ENCODE assay signal across 8 cellular contexts in genomic region chr16:30656974-30657865, GRCh38. TPM values are rescaled to one million over a fixed set of nuclear protein-coding genes. Genes with fewer than 3 reads are reported as not detected.
A peak's percentile ranks its signal among the peaks of the same experiment; 100 is the strongest.
DNase-seq lines count a peak whose midpoint lies in the region; ATAC-seq and TF ChIP-seq lines count a peak whose summit lies in the region.

No MANE protein-coding gene starts in this region.

- H3K4me2 ChIP-seq in SK-N-SH = peak overlapping the region; percentile 83

- H3K27ac ChIP-seq in SK-N-SH (ENCODE audit: low read depth in 2 of 2, low read length in 1 of 2) (peak overlapping the region; percentile 76 to 95), gastrocnemius medialis (peak overlapping the region; percentile 89 to 99 (median 94))

- intact Hi-C loops in gastrocnemius medialis (cut with DNase I; ENCODE audit: low total_unique reads) = no loop called here

- H3K27ac Mint-ChIP-seq in activated T-cell treated with anti-CD3 and anti-CD28 coated beads, Interleukin-2, amount 50 U/mL, for 72 hours = peak overlapping the region; percentile 80

- 41% methylated on average over 19 of the region's 32 CpGs for WGBS in SK-N-SH (ENCODE audit: low lambda C conversion rate)

- H3K4me1 ChIP-seq in SK-N-SH (ENCODE audit: control insufficient read depth in 1 of 2, insufficient read depth in 2 of 2, low read depth in 1 of 2, low read length in 1 of 2) (peaks cover 12 to 32% of the 10 kb centered on the region in 2 experiments), gastrocnemius medialis (peaks cover 33 to 40% of the 10 kb centered on the region in 2 donors)

- peaks cover 25 to 41% of the 10 kb centered on the region in 2 donors for H3K36me3 Mint-ChIP-seq in activated T-cell treated with anti-CD3 and anti-CD28 coated beads, Interleukin-2, amount 50 U/mL, for 72 hours (ENCODE audit: insufficient read depth in 2 of 2)

- POLR2A ChIA-PET in SK-N-SH (lab: Yijun Ruan, JAX) = no interaction called here

- H3K9ac ChIP-seq in SK-N-SH = peak overlapping the region; percentile 49; the same call in 1 of the 2 replicates

- no peak for ATAC-seq in activated T-cell treated with anti-CD3 and anti-CD28 coated beads, Interleukin-2, amount 50 U/mL, for 72 hours (replicated peaks in 1 of 2)
- ATAC-seq in gastrocnemius medialis (peak in 1 of 2 donors; percentile 0), HG03159 (IDR thresholded peaks at IDR 0.05; ENCODE audit: unreplicated experiment) (no peak), esophagus mucosa (no peak)

- peaks cover 17% of the 10 kb centered on the region; the same call in 1 of the 2 replicates for H4K20me1 ChIP-seq in SK-N-SH (ENCODE audit: insufficient read depth)

- peaks cover 18% of the 10 kb centered on the region for H3F3A ChIP-seq in SK-N-SH (replicated peaks; ENCODE audit: insufficient read depth)

- TF ChIP-seq RAD21 in SK-N-SH (IDR thresholded peaks at IDR 0.05; ENCODE audit: low read length) = no peak

- in situ Hi-C loops in gastrocnemius medialis (cut with MboI; ENCODE audit: low sequenced_read_pairs in 4 of 4) = no loop called here

- H3K4me1 Mint-ChIP-seq in activated T-cell treated with anti-CD3 and anti-CD28 coated beads, Interleukin-2, amount 50 U/mL, for 72 hours (ENCODE audit: low read depth) = peaks cover 54% of the 10 kb centered on the region

- H3K9me3 ChIP-seq in SK-N-SH (no peaks in the 10 kb centered on the region), gastrocnemius medialis (no peaks in the 10 kb centered on the region)

- H3K4me3 ChIP-seq in SK-N-SH (ENCODE audit: low read depth in 2 of 2, low read length in 1 of 2) (peak overlapping the region; percentile 52 to 57), fibroblast of villous mesenchyme (ENCODE audit: low read depth, low read length) (peak overlapping the region; percentile 59), gastrocnemius medialis (peak overlapping the region; percentile 41 to 69 (median 55))

- no peaks in the 10 kb centered on the region for H3K9me3 Mint-ChIP-seq in activated T-cell treated with anti-CD3 and anti-CD28 coated beads, Interleukin-2, amount 50 U/mL, for 72 hours

- no peak for TF ChIP-seq CTCF in SK-N-SH (IDR thresholded peaks at IDR 0.05)
- TF ChIP-seq CTCF in fibroblast of villous mesenchyme (IDR thresholded peaks at IDR 0.05; ENCODE audit: insufficient read depth, low read depth, low read length) = no peak
- TF ChIP-seq CTCF in gastrocnemius medialis (IDR thresholded peaks at IDR 0.05 in 4 of 5, conservative IDR thresholded peaks at IDR 0.05 in 1 of 5) = no peak

- no peaks in the 10 kb centered on the region for H3K27me3 ChIP-seq in SK-N-SH (ENCODE audit: insufficient read depth)
- no peaks in the 10 kb centered on the region for H3K27me3 ChIP-seq in gastrocnemius medialis

- CTCF ChIA-PET in SK-N-SH (lab: Yijun Ruan, JAX) = interaction anchor here (1.0 to 1.4 kb wide), 5 partner anchors 19 to 210 kb away, joined by 3 to 5 read pairs (median 4); no protein-coding TSS in a partner anchor

- H2AFZ ChIP-seq in SK-N-SH (ENCODE audit: low read depth) = peak overlapping the region; percentile 33

- no peak for TF ChIP-seq EP300 in SK-N-SH (IDR thresholded peaks at IDR 0.05; ENCODE audit: borderline replicate concordance in 1 of 2, low read depth in 1 of 2, low read length in 1 of 2)

- TF ChIP-seq POLR2A in gastrocnemius medialis (IDR thresholded peaks at IDR 0.05) = peak in 1 of 2 donors; percentile 6

- no peaks in the 10 kb centered on the region for H3K9me2 ChIP-seq in SK-N-SH

- no peak for DNase-seq in activated T-cell treated with anti-CD3 and anti-CD28 coated beads, Interleukin-2, amount 50 U/mL, for 72 hours
- no peak for DNase-seq in activated T-cell treated with anti-CD3 and anti-CD28 coated beads, Interleukin-2, amount 50 U/mL, for 1 hour
- no peak for DNase-seq in SK-N-SH
- no peak for DNase-seq in fibroblast of villous mesenchyme (ENCODE audit: low read depth)
- DNase-seq in gastrocnemius medialis = no peak
- no peak for DNase-seq in AG20443 (ENCODE audit: low spot score)

- no peaks in the 10 kb centered on the region for H3K27me3 Mint-ChIP-seq in activated T-cell treated with anti-CD3 and anti-CD28 coated beads, Interleukin-2, amount 50 U/mL, for 72 hours (ENCODE audit: low read depth)

- H3K4me3 Mint-ChIP-seq in activated T-cell treated with anti-CD3 and anti-CD28 coated beads, Interleukin-2, amount 50 U/mL, for 72 hours = peak overlapping the region; percentile 75 to 91

- H3K79me2 ChIP-seq in SK-N-SH (ENCODE audit: insufficient read depth) = peaks cover 40% of the 10 kb centered on the region

- H3K36me3 ChIP-seq in SK-N-SH (replicated peaks in 1 of 2; ENCODE audit: control insufficient read depth in 1 of 2, insufficient read depth in 2 of 2, low read length in 1 of 2) (peaks cover 38 to 43% of the 10 kb centered on the region in 2 experiments), gastrocnemius medialis (peaks cover 3 to 53% of the 10 kb centered on the region in 2 donors)

TF ChIP-seq in SK-N-SH, 30 proteins besides CTCF, POLR2A, EP300 and RAD21:
- TF ChIP-seq JUND (IDR thresholded peaks at IDR 0.05) (no peak), POLR2AphosphoS5 (IDR thresholded peaks at IDR 0.05; ENCODE audit: low read depth, low read length) (0 out of 2 replicates have a peak, but pooled peaks have one; percentile 55), NFIC (IDR thresholded peaks at IDR 0.05; ENCODE audit: borderline replicate concordance) (peak; percentile 45; the same call in 1 of the 2 replicates), TEAD4 (IDR thresholded peaks at IDR 0.05; ENCODE audit: borderline replicate concordance, insufficient read depth) (no peak), SIN3A (IDR thresholded peaks at IDR 0.05; ENCODE audit: borderline replicate concordance, low read depth, low read length) (peak; percentile 17; the same call in 1 of the 2 replicates)

RNA-seq across cellular contexts. Expression of gene FBRS, which starts 1.0 kb away (rescaled TPM):
- total RNA-seq in activated T-cell treated with anti-CD3 and anti-CD28 coated beads, Interleukin-2, amount 50 U/mL, for 72 hours = 100 to 1,000 TPM; 170 to 185 TPM
- 9.6 and 11.5 TPM in 2 replicates for polyA plus RNA-seq in SK-N-SH (2012; rRNA removed)
- 4.8 and 8.5 TPM in 2 replicates for polyA plus RNA-seq in SK-N-SH (2012; cell fraction: cytosol; rRNA removed)
- polyA plus RNA-seq in SK-N-SH (2012; cell fraction: nucleus; rRNA removed) = 47.6 and 50.6 TPM in 2 replicates
- total RNA-seq in fibroblast of villous mesenchyme = 30.2 and 30.3 TPM in 2 replicates
- 10 to 100 TPM; 22.0 to 34.8 (median 28.0) TPM for total RNA-seq in gastrocnemius medialis
- total RNA-seq in esophagus mucosa = 42.4 TPM

RNA-seq across cellular contexts. Expression of gene PRR14, which starts 6.5 kb away (rescaled TPM):
- total RNA-seq in activated T-cell treated with anti-CD3 and anti-CD28 coated beads, Interleukin-2, amount 50 U/mL, for 72 hours = 100 to 1,000 TPM; 108 to 124 TPM
- polyA plus RNA-seq in SK-N-SH (2012; rRNA removed) = 7.5 and 13.5 TPM in 2 replicates
- polyA plus RNA-seq in SK-N-SH (2012; cell fraction: cytosol; rRNA removed) = 4.5 and 6.4 TPM in 2 replicates
- 47.6 and 99.3 TPM in 2 replicates for polyA plus RNA-seq in SK-N-SH (2012; cell fraction: nucleus; rRNA removed)
- total RNA-seq in fibroblast of villous mesenchyme = 5.2 and 5.6 TPM in 2 replicates
- total RNA-seq in gastrocnemius medialis = 10 to 100 TPM in 3 of 4 donors, 1 to 10 TPM in 1; 8.8 to 28.4 (median 17.8) TPM
- 27.0 TPM for total RNA-seq in esophagus mucosa

RNA-seq across cellular contexts. Expression of gene SRCAP, which starts 41.8 kb away (rescaled TPM):
- total RNA-seq in activated T-cell treated with anti-CD3 and anti-CD28 coated beads, Interleukin-2, amount 50 U/mL, for 72 hours = 10 to 100 TPM; 52.9 to 64.7 TPM
- polyA plus RNA-seq in SK-N-SH (2012; rRNA removed) = 3.7 and 5.6 TPM in 2 replicates
- polyA plus RNA-seq in SK-N-SH (2012; cell fraction: cytosol; rRNA removed) = 2.1 and 4.3 TPM in 2 replicates
- polyA plus RNA-seq in SK-N-SH (2012; cell fraction: nucleus; rRNA removed) = 8.1 and 12.8 TPM in 2 replicates
- total RNA-seq in fibroblast of villous mesenchyme (15.1 and 16.8 TPM in 2 replicates), gastrocnemius medialis (10 to 100 TPM; 15.3 to 25.5 (median 21.9) TPM), esophagus mucosa (29.5 TPM)

RNA-seq across cellular contexts. Expression of gene ZNF689, which starts 47.0 kb away (rescaled TPM):
- 10 to 100 TPM; 12.8 to 17.7 TPM for total RNA-seq in activated T-cell treated with anti-CD3 and anti-CD28 coated beads, Interleukin-2, amount 50 U/mL, for 72 hours
- 2.9 and 3.4 TPM in 2 replicates for polyA plus RNA-seq in SK-N-SH (2012; rRNA removed)
- polyA plus RNA-seq in SK-N-SH (2012; cell fraction: cytosol; rRNA removed) = 2.5 and 3.1 TPM in 2 replicates
- 3.4 and 4.1 TPM in 2 replicates for polyA plus RNA-seq in SK-N-SH (2012; cell fraction: nucleus; rRNA removed)
- total RNA-seq in fibroblast of villous mesenchyme (6.9 and 7.4 TPM in 2 replicates), gastrocnemius medialis (1 to 10 TPM; 2.9 to 6.3 (median 6.1) TPM), esophagus mucosa (2.8 TPM)
